Comparison of ENCODE assay signal across 11 cellular contexts in genomic region chr19:1923319-1923718, GRCh38. TPM values are rescaled to one million over a fixed set of nuclear protein-coding genes. Genes with fewer than 3 reads are reported as not detected.
DNase-seq lines count a peak whose midpoint lies in the region; ATAC-seq and TF ChIP-seq lines count a peak whose summit lies in the region.
"Had no signal": no experiment of that assay in that cellular context is flagged by ENCODE, and none has a peak within 500 bp of the region (broad histone marks: within the 10 kb centered on the region; RNA-seq: fewer than 3 reads in every experiment).

No MANE protein-coding gene starts in this region.

- H3K9me3 Mint-ChIP-seq in CD14-positive monocyte = peaks cover 0 to 5% (median 0%) of the 10 kb centered on the region in 7 donors
- H3K9me3 Mint-ChIP-seq in activated CD4-positive, alpha-beta T cell treated with anti-CD3 and anti-CD28 coated beads, Interleukin-2, amount 10 ng/mL, durations not matched to agents 24 days and 14 days = no peaks in the 10 kb centered on the region
- H3K9me3 Mint-ChIP-seq: natural killer cell had no signal

- H3K4me3 Mint-ChIP-seq in CD14-positive monocyte = no peak overlapping the region
- peak overlapping the region; percentile 21 for H3K4me3 Mint-ChIP-seq in activated CD4-positive, alpha-beta T cell treated with anti-CD3 and anti-CD28 coated beads, Interleukin-2, amount 10 ng/mL, durations not matched to agents 24 days and 14 days
- H3K4me3 Mint-ChIP-seq: natural killer cell had no signal

- H3K27me3 Mint-ChIP-seq in CD14-positive monocyte (ENCODE audit: low read depth in 3 of 3) = no peaks in the 10 kb centered on the region
- no peaks in the 10 kb centered on the region for H3K27me3 Mint-ChIP-seq in activated CD4-positive, alpha-beta T cell treated with anti-CD3 and anti-CD28 coated beads, Interleukin-2, amount 10 ng/mL, durations not matched to agents 24 days and 14 days

- TF ChIP-seq CTCF in CD14-positive monocyte (IDR thresholded peaks at IDR 0.05) = no peak

- H3K36me3 Mint-ChIP-seq in CD14-positive monocyte = peaks cover 35 to 67% of the 10 kb centered on the region in 2 donors
- peaks cover 8% of the 10 kb centered on the region for H3K36me3 Mint-ChIP-seq in activated CD4-positive, alpha-beta T cell treated with anti-CD3 and anti-CD28 coated beads, Interleukin-2, amount 10 ng/mL, durations not matched to agents 24 days and 14 days (ENCODE audit: low read depth)
- H3K36me3 Mint-ChIP-seq: natural killer cell had no signal

- peak overlapping the region; percentile 71 to 89 (median 80) for H3K27ac Mint-ChIP-seq in CD14-positive monocyte
- peak overlapping the region; percentile 70 for H3K27ac Mint-ChIP-seq in activated CD4-positive, alpha-beta T cell treated with anti-CD3 and anti-CD28 coated beads, Interleukin-2, amount 10 ng/mL, durations not matched to agents 24 days and 14 days
- H3K27ac Mint-ChIP-seq: natural killer cell had no signal

- H3K4me1 Mint-ChIP-seq in CD14-positive monocyte = peaks cover 18% of the 10 kb centered on the region
- H3K4me1 Mint-ChIP-seq in activated CD4-positive, alpha-beta T cell treated with anti-CD3 and anti-CD28 coated beads, Interleukin-2, amount 10 ng/mL, durations not matched to agents 24 days and 14 days = peaks cover 12% of the 10 kb centered on the region

- ATAC-seq in GM21529 (IDR thresholded peaks at IDR 0.05; ENCODE audit: unreplicated experiment) (peak; percentile 70), left ventricle myocardium superior (peak; percentile 31), GM19455 (IDR thresholded peaks at IDR 0.05; ENCODE audit: unreplicated experiment) (no peak)
- ATAC-seq: SK-N-SH treated with all-trans-retinoic acid at 6 μM for 48 hours had no signal

- intact Hi-C loops in CD14-positive monocyte (cut with micrococcal nuclease) = no loop called here
- intact Hi-C loops in activated CD4-positive, alpha-beta T cell treated with anti-CD3 and anti-CD28 coated beads, Interleukin-2, amount 10 ng/mL, durations not matched to agents 24 days and 14 days (cut with micrococcal nuclease) = loop anchor here (10.0 kb wide), 1 partner anchor 91 kb away; the partner anchor contains the start of gene BTBD2
- intact Hi-C loops in left ventricle myocardium superior (cut with micrococcal nuclease) = no loop called here

- DNase-seq in CD14-positive monocyte (ENCODE audit: low spot score) = no peak
- DNase-seq in activated CD4-positive, alpha-beta T cell treated with anti-CD3 and anti-CD28 coated beads, Interleukin-2, amount 10 ng/mL, durations not matched to agents 24 days and 14 days = peak; percentile 86
- no peak for DNase-seq in left ventricle myocardium superior
- DNase-seq in superior temporal gyrus (ENCODE audit: extremely low spot score) = no peak
- DNase-seq in NCI-H2171 (lab: John Stamatoyannopoulos, UW) = no peak
- DNase-seq in NCI-H146 (lab: John Stamatoyannopoulos, UW) = no peak
- DNase-seq: esophagus squamous epithelium, natural killer cell had no signal

RNA-seq across cellular contexts. Expression of gene CSNK1G2, which starts 17.7 kb away (rescaled TPM):
- polyA plus RNA-seq in CD14-positive monocyte = 10 to 100 TPM; 10.8 to 20.3 TPM
- total RNA-seq in activated CD4-positive, alpha-beta T cell treated with anti-CD3 and anti-CD28 coated beads, Interleukin-2, amount 10 ng/mL, durations not matched to agents 24 days and 14 days = 91.7 and 92.8 TPM in 2 replicates
- 27.9 TPM for total RNA-seq in left ventricle myocardium superior

RNA-seq across cellular contexts. Expression of gene ADAT3, which starts 18.1 kb away (rescaled TPM):
- polyA plus RNA-seq in CD14-positive monocyte = 1 to 10 TPM; 2.7 to 3.2 TPM
- total RNA-seq in activated CD4-positive, alpha-beta T cell treated with anti-CD3 and anti-CD28 coated beads, Interleukin-2, amount 10 ng/mL, durations not matched to agents 24 days and 14 days = 8.8 and 10.6 TPM in 2 replicates
- total RNA-seq in left ventricle myocardium superior = 2.0 TPM

RNA-seq across cellular contexts. Expression of gene SCAMP4, which starts 18.1 kb away (rescaled TPM):
- 10 to 100 TPM; 11.9 to 15.4 TPM for polyA plus RNA-seq in CD14-positive monocyte
- 39.2 and 42.4 TPM in 2 replicates for total RNA-seq in activated CD4-positive, alpha-beta T cell treated with anti-CD3 and anti-CD28 coated beads, Interleukin-2, amount 10 ng/mL, durations not matched to agents 24 days and 14 days
- 16.4 TPM for total RNA-seq in left ventricle myocardium superior

RNA-seq across cellular contexts. Expression of gene ABHD17A, which starts 38.0 kb away (rescaled TPM):
- 10 to 100 TPM; 69.8 to 79.0 TPM for polyA plus RNA-seq in CD14-positive monocyte
- 104 and 107 TPM in 2 replicates for total RNA-seq in activated CD4-positive, alpha-beta T cell treated with anti-CD3 and anti-CD28 coated beads, Interleukin-2, amount 10 ng/mL, durations not matched to agents 24 days and 14 days
- 64.4 TPM for total RNA-seq in left ventricle myocardium superior

RNA-seq across cellular contexts. Expression of gene KLF16, which starts 59.9 kb away (rescaled TPM):
- under 1 TPM; 0.51 to 0.67 TPM for polyA plus RNA-seq in CD14-positive monocyte
- total RNA-seq in activated CD4-positive, alpha-beta T cell treated with anti-CD3 and anti-CD28 coated beads, Interleukin-2, amount 10 ng/mL, durations not matched to agents 24 days and 14 days = 37.0 and 38.1 TPM in 2 replicates
- total RNA-seq in left ventricle myocardium superior = 9.8 TPM
